Comparison of ENCODE assay signal across 2 cellular contexts in genomic region chr20:50601511-50602431, GRCh38.
TF ChIP-seq lines count a peak whose summit lies in the region.

No MANE protein-coding gene starts in this region.

TF ChIP-seq in IMR-90, 13 proteins besides CTCF, POLR2A, EP300 and RAD21:
- TF ChIP-seq MAFK (IDR thresholded peaks at IDR 0.05; ENCODE audit: low read depth, low read length) (peak; percentile 82), USF2 (IDR thresholded peaks at IDR 0.05; ENCODE audit: low read depth, low read length) (no peak)

TF ChIP-seq in HepG2, 621 proteins besides CTCF, POLR2A, EP300 and RAD21:
- TF ChIP-seq MAFK (conservative IDR thresholded peaks at IDR 0.05 in 1 of 2, IDR thresholded peaks at IDR 0.05 in 1 of 2; ENCODE audit: low read length in 2 of 2) (peak; percentile 91 to 97), GABPB1 (CRISPR knock-in tag; IDR thresholded peaks at IDR 0.05) (0 out of 2 replicates have a peak, but pooled peaks have one; percentile 9), ZBTB7A (CRISPR knock-in tag; IDR thresholded peaks at IDR 0.05) (peak; percentile 49; the same call in 1 of the 2 replicates), MXD1 (CRISPR knock-in tag; IDR thresholded peaks at IDR 0.05) (no peak), MAFF (IDR thresholded peaks at IDR 0.05; ENCODE audit: low read depth, low read length) (peak; percentile 91), BORCS8-MEF2B (CRISPR knock-in tag; IDR thresholded peaks at IDR 0.05) (0 out of 2 replicates have a peak, but pooled peaks have one; percentile 45), ZXDC (CRISPR knock-in tag; IDR thresholded peaks at IDR 0.05) (0 out of 2 replicates have a peak, but pooled peaks have one; percentile 34), PCBP1 (IDR thresholded peaks at IDR 0.05; ENCODE audit: borderline replicate concordance, low read depth, low read length) (0 out of 2 replicates have a peak, but pooled peaks have one; percentile 19), ZNF33B (CRISPR knock-in tag; IDR thresholded peaks at IDR 0.05) (0 out of 2 replicates have a peak, but pooled peaks have one; percentile 23), ZNF747 (CRISPR knock-in tag; IDR thresholded peaks at IDR 0.05; ENCODE audit: borderline replicate concordance) (no peak), PLRG1 (conservative IDR thresholded peaks at IDR 0.05) (no peak), FOXA1 (IDR thresholded peaks at IDR 0.05) (no peak), FOXA1 (CRISPR knock-in tag; IDR thresholded peaks at IDR 0.05) (no peak), RXRA (CRISPR knock-in tag; IDR thresholded peaks at IDR 0.05) (0 out of 2 replicates have a peak, but pooled peaks have one; percentile 12), SP4 (CRISPR knock-in tag; IDR thresholded peaks at IDR 0.05) (peak; percentile 44; the same call in 1 of the 2 replicates), ZNF572 (CRISPR knock-in tag; IDR thresholded peaks at IDR 0.05) (no peak)
